ENCODE assay signal across 9 cellular contexts in the genomic region with DNA sequence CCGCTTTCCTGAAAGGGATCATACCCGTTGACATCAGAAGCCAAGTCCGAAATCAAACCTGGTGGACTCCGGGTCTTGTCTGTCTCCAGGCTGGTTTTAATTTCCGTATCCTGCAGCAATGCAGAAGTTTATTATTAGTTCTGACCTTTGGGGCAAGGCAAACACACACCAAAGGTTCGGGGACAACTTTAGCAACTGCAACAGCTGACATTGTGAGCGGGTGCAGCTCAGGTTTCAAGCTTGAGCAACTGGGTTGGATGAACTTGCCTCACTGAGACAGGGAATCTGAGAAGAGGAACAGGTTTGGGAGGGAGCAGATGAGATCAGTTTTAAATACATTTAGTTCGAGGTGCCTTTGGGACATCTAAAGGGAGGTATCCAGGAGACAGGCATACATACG.
A peak's percentile ranks its signal among the peaks of the same experiment; 100 is the strongest.
DNase-seq lines count a peak whose midpoint lies in the region; ATAC-seq and TF ChIP-seq lines count a peak whose summit lies in the region.
"Had no signal": no experiment of that assay in that cellular context is flagged by ENCODE, and none has a peak within 500 bp of the region (broad histone marks: within the 10 kb centered on the region; RNA-seq: fewer than 3 reads in every experiment).

No MANE protein-coding gene starts in this region.

- no peaks in the 10 kb centered on the region for H3K36me3 ChIP-seq in cardiac muscle cell
- H3K36me3 ChIP-seq in transverse colon = no peaks in the 10 kb centered on the region

- peak overlapping the region; percentile 7 for H3K4me3 Mint-ChIP-seq in activated naive CD8-positive, alpha-beta T cell

- no peak for TF ChIP-seq EP300 in transverse colon (IDR thresholded peaks at IDR 0.05; ENCODE audit: low read depth)

- no peaks in the 10 kb centered on the region for H3K4me1 ChIP-seq in cardiac muscle cell (ENCODE audit: low read depth)
- H3K4me1 ChIP-seq in transverse colon = peaks cover 0 to 3% (median 0%) of the 10 kb centered on the region in 4 donors

- H3K27ac Mint-ChIP-seq in activated naive CD8-positive, alpha-beta T cell = no peak overlapping the region

- intact Hi-C loops in Right ventricle myocardium superior (cut with DNase I) (no loop called here), transverse colon (cut with DNase I; ENCODE audit: low total_unique reads) (loop anchor here (5.0 kb wide), 1 partner anchor 172 kb away; no protein-coding TSS in a partner anchor)

- TF ChIP-seq POLR2A in transverse colon (IDR thresholded peaks at IDR 0.05) = no peak

- H3K9me3 ChIP-seq in cardiac muscle cell (ENCODE audit: low read depth) (no peaks in the 10 kb centered on the region), transverse colon (no peaks in the 10 kb centered on the region)

- peaks cover 6% of the 10 kb centered on the region for H3K36me3 Mint-ChIP-seq in activated naive CD8-positive, alpha-beta T cell

- no peaks in the 10 kb centered on the region for H3K27me3 ChIP-seq in cardiac muscle cell
- no peaks in the 10 kb centered on the region for H3K27me3 ChIP-seq in transverse colon

- H3K9me3 Mint-ChIP-seq in activated naive CD8-positive, alpha-beta T cell (ENCODE audit: low read depth) = peaks cover 3% of the 10 kb centered on the region

- WGBS in transverse colon (ENCODE audit: low coverage in 1 of 2), 2 donors = 74% methylated on average over 9 of the region's 9 CpGs; no CpG with 5 or more reads in 1 of the 2 donors

- ATAC-seq in Right ventricle myocardium superior (ENCODE audit: poor library complexity) (no peak), HG03135 (IDR thresholded peaks at IDR 0.05; ENCODE audit: unreplicated experiment) (no peak)

- peak in 1 of 2 donors; percentile 48 for DNase-seq in cardiac muscle cell (ENCODE audit: low read depth in 1 of 2, low spot score in 1 of 2)
- no peak for DNase-seq in Right ventricle myocardium superior
- DNase-seq in left kidney (ENCODE audit: low read depth, low spot score) = peak; percentile 89
- no peak for DNase-seq in transverse colon
- DNase-seq in stimulated activated CD8-positive, alpha-beta memory T cell treated with anti-CD3 and anti-CD28 coated beads, Interleukin-4, amount 100 ng/mL, for 48 hours = no peak
- no peak for DNase-seq in NCI-H146 (lab: John Stamatoyannopoulos, UW)
- DNase-seq: NCI-H1436 treated with DMSO at 0.1 percent for 48 hours had no signal

- H3K4me1 Mint-ChIP-seq in activated naive CD8-positive, alpha-beta T cell (ENCODE audit: low read depth) = peaks cover 12% of the 10 kb centered on the region

- TF ChIP-seq CTCF in cardiac muscle cell (IDR thresholded peaks at IDR 0.05; ENCODE audit: low read depth, low read length) (no peak), transverse colon (IDR thresholded peaks at IDR 0.05) (no peak)

- H3K27ac ChIP-seq in cardiac muscle cell (peak overlapping the region; percentile 93), transverse colon (peak overlapping the region in 3 of 4 donors; percentile 89 to 92 (median 89))

- in situ Hi-C loops in transverse colon (cut with MboI; ENCODE audit: low pct_ligation_motif_present in 1 of 4, low pct_unique_long_range_greater_than_20kb in 1 of 4, low sequenced_read_pairs in 3 of 4) = loop anchor here in 2 of 4 donors (25.0 kb wide), 3 partner anchors 172 to 522 kb away; partner anchors contain the start of gene MAGED2 (in 2 of the 2)

- H3K4me3 ChIP-seq in cardiac muscle cell (no peak overlapping the region), transverse colon (no peak overlapping the region)

- no peaks in the 10 kb centered on the region for H3K27me3 Mint-ChIP-seq in activated naive CD8-positive, alpha-beta T cell
